Comparison of ENCODE assay signal across 8 cellular contexts in genomic region chr11:64305691-64306562, GRCh38. TPM values are rescaled to one million over a fixed set of nuclear protein-coding genes. Genes with fewer than 3 reads are reported as not detected.
A peak's percentile ranks its signal among the peaks of the same experiment; 100 is the strongest.
DNase-seq lines count a peak whose midpoint lies in the region; ATAC-seq and TF ChIP-seq lines count a peak whose summit lies in the region.

No MANE protein-coding gene starts in this region.

- H3K27ac Mint-ChIP-seq in activated CD4-positive, alpha-beta T cell treated with anti-CD3 and anti-CD28 coated beads for 36 hours: peak overlapping the region; percentile 96
- peak overlapping the region; percentile 100 for H3K27ac Mint-ChIP-seq in dendritic cell treated with granulocyte-macrophage colony-stimulating factor and Interleukin-4, amounts not matched to agents 40 ng/mL and 50 ng/mL, for 4 days

- DNase-seq in NCI-H2227 treated with DMSO at 0.1 percent for 48 hours (lab: John Stamatoyannopoulos, UW) (peak; percentile 20), lung microvascular endothelial cell (ENCODE audit: low read depth in 2 of 2) (peak; percentile 33 to 41), NCI-H2107 (lab: John Stamatoyannopoulos, UW) (no peak)
- peak; percentile 81 for DNase-seq in activated CD4-positive, alpha-beta T cell treated with anti-CD3 and anti-CD28 coated beads for 36 hours
- peak; percentile 59 for DNase-seq in stimulated activated CD8-positive, alpha-beta memory T cell treated with anti-CD3 and anti-CD28 coated beads, Interleukin-12 subunit alpha, Interleukin-12 subunit beta, amount 100 ng/mL, for 4 hours (ENCODE audit: low read depth)

- ATAC-seq in HG02610 (IDR thresholded peaks at IDR 0.05; ENCODE audit: unreplicated experiment): peak; percentile 23
- peak; percentile 21 for ATAC-seq in activated CD4-positive, alpha-beta T cell treated with anti-CD3 and anti-CD28 coated beads for 36 hours

- H3K27me3 Mint-ChIP-seq in activated CD4-positive, alpha-beta T cell treated with anti-CD3 and anti-CD28 coated beads for 36 hours: peaks cover under 1% of the 10 kb centered on the region
- peaks cover 12% of the 10 kb centered on the region for H3K27me3 Mint-ChIP-seq in dendritic cell treated with granulocyte-macrophage colony-stimulating factor and Interleukin-4, amounts not matched to agents 40 ng/mL and 50 ng/mL, for 4 days

- peak; percentile 52 for TF ChIP-seq CTCF in GM12873 (IDR thresholded peaks at IDR 0.05; ENCODE audit: insufficient read depth, low read depth, low read length, missing control alignments)

- H3K36me3 Mint-ChIP-seq in activated CD4-positive, alpha-beta T cell treated with anti-CD3 and anti-CD28 coated beads for 36 hours (ENCODE audit: low read depth): peaks cover 19% of the 10 kb centered on the region
- peaks cover 57% of the 10 kb centered on the region for H3K36me3 Mint-ChIP-seq in dendritic cell treated with granulocyte-macrophage colony-stimulating factor and Interleukin-4, amounts not matched to agents 40 ng/mL and 50 ng/mL, for 4 days (ENCODE audit: low read depth)

- intact Hi-C loops in activated CD4-positive, alpha-beta T cell treated with anti-CD3 and anti-CD28 coated beads for 36 hours (cut with DNase I, micrococcal nuclease): loop anchor here (1.0 to 10.0 kb wide), 19 partner anchors 11 to 1421 kb away; partner anchors contain the start of genes CCDC88B (in 2 of the 2), FKBP2 (in 2 of the 2), GPR137 (in 2 of the 2) and TRMT112 (in 2 of the 2)
- intact Hi-C loops in dendritic cell treated with granulocyte-macrophage colony-stimulating factor and Interleukin-4, amounts not matched to agents 40 ng/mL and 50 ng/mL, for 4 days (cut with micrococcal nuclease): loop anchor here (1.0 to 5.0 kb wide), 5 partner anchors 11 to 66 kb away; partner anchors contain the start of genes BAD, CCDC88B, GPR137 and TRMT112

- CTCF ChIA-PET in activated CD4-positive, alpha-beta T cell treated with anti-CD3 and anti-CD28 coated beads for 36 hours (lab: Charles Lee): interaction anchor here (0.9 to 2.8 kb wide), 5 partner anchors 22 to 473 kb away, joined by 3 to 27 read pairs (median 5); partner anchors contain the start of genes BAD, GPR137, PLCB3 and SF1

- peak overlapping the region; percentile 100 for H3K4me3 Mint-ChIP-seq in activated CD4-positive, alpha-beta T cell treated with anti-CD3 and anti-CD28 coated beads for 36 hours
- peak overlapping the region; percentile 99 for H3K4me3 Mint-ChIP-seq in dendritic cell treated with granulocyte-macrophage colony-stimulating factor and Interleukin-4, amounts not matched to agents 40 ng/mL and 50 ng/mL, for 4 days

- no peaks in the 10 kb centered on the region for H3K9me3 Mint-ChIP-seq in activated CD4-positive, alpha-beta T cell treated with anti-CD3 and anti-CD28 coated beads for 36 hours (ENCODE audit: low read depth)
- no peaks in the 10 kb centered on the region for H3K9me3 Mint-ChIP-seq in dendritic cell treated with granulocyte-macrophage colony-stimulating factor and Interleukin-4, amounts not matched to agents 40 ng/mL and 50 ng/mL, for 4 days

- POLR2A ChIA-PET in activated CD4-positive, alpha-beta T cell treated with anti-CD3 and anti-CD28 coated beads for 36 hours (lab: Charles Lee): interaction anchor here (2.2 kb wide), 1 partner anchor 12 kb away, joined by 13 read pairs; the partner anchor contains the start of gene PRDX5

- peaks cover 29% of the 10 kb centered on the region for H3K4me1 Mint-ChIP-seq in activated CD4-positive, alpha-beta T cell treated with anti-CD3 and anti-CD28 coated beads for 36 hours
- H3K4me1 Mint-ChIP-seq in dendritic cell treated with granulocyte-macrophage colony-stimulating factor and Interleukin-4, amounts not matched to agents 40 ng/mL and 50 ng/mL, for 4 days (ENCODE audit: low read depth): peaks cover 43% of the 10 kb centered on the region

RNA-seq across cellular contexts. Expression of gene ESRRA, which starts 0.6 kb away (rescaled TPM):
- 10 to 100 TPM; 19.0 to 29.6 TPM for total RNA-seq in activated CD4-positive, alpha-beta T cell treated with anti-CD3 and anti-CD28 coated beads for 36 hours
- total RNA-seq in lung microvascular endothelial cell: 33.8 and 53.6 TPM in 2 replicates

RNA-seq across cellular contexts. Expression of gene CATSPERZ, which starts 5.8 kb away (rescaled TPM):
- under 1 TPM in 1 of 2 experiments, not detected in 1; 0.39 TPM for total RNA-seq in activated CD4-positive, alpha-beta T cell treated with anti-CD3 and anti-CD28 coated beads for 36 hours
- 0.22 TPM in 1 of 2 replicates, not detected in the other for total RNA-seq in lung microvascular endothelial cell

RNA-seq across cellular contexts. Expression of gene TRMT112, which starts 11.4 kb away (rescaled TPM):
- 100 to 1,000 TPM; 185 to 243 TPM for total RNA-seq in activated CD4-positive, alpha-beta T cell treated with anti-CD3 and anti-CD28 coated beads for 36 hours
- 189 and 190 TPM in 2 replicates for total RNA-seq in lung microvascular endothelial cell

RNA-seq across cellular contexts. Expression of gene PRDX5, which starts 12.0 kb away (rescaled TPM):
- 100 to 1,000 TPM; 110 to 142 TPM for total RNA-seq in activated CD4-positive, alpha-beta T cell treated with anti-CD3 and anti-CD28 coated beads for 36 hours
- total RNA-seq in lung microvascular endothelial cell: 217 and 266 TPM in 2 replicates

RNA-seq across cellular contexts. Expression of gene KCNK4, which starts 14.8 kb away (rescaled TPM):
- total RNA-seq in activated CD4-positive, alpha-beta T cell treated with anti-CD3 and anti-CD28 coated beads for 36 hours: not detected
- not detected in 2 replicates for total RNA-seq in lung microvascular endothelial cell
